Comparison of ENCODE assay signal across 8 cellular contexts in the genomic region with DNA sequence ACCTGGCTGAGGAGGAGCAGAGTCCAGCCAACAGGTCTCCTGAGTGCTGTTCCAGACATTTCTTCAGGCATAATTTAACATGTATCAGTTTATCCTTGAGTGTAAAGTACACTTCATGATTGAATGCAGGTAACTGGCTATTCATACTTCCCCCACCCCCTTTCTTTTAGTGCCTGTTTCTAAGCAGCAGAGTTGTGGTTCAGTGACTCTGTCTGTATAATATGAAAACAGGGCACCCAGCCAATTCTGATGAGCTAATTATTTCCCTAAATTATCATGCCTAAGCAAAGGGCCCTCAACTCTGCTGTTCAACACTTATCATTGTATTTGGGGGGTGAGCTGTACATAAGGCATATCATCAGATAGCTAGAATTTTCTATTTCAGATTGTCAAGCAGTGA. TPM values are rescaled to one million over a fixed set of nuclear protein-coding genes. Genes with fewer than 3 reads are reported as not detected.
A peak's percentile ranks its signal among the peaks of the same experiment; 100 is the strongest.
DNase-seq lines count a peak whose midpoint lies in the region; ATAC-seq and TF ChIP-seq lines count a peak whose summit lies in the region.

No MANE protein-coding gene starts in this region.

- in situ Hi-C loops in gastrocnemius medialis (cut with MboI; ENCODE audit: low sequenced_read_pairs in 4 of 4), result no loop called here

- H3K36me3 ChIP-seq in gastrocnemius medialis, result no peaks in the 10 kb centered on the region

- H3K4me1 ChIP-seq in gastrocnemius medialis, result peaks cover 0 to 7% of the 10 kb centered on the region in 2 donors

- no peak for TF ChIP-seq CTCF in gastrocnemius medialis (IDR thresholded peaks at IDR 0.05 in 4 of 5, conservative IDR thresholded peaks at IDR 0.05 in 1 of 5)

- H3K27ac ChIP-seq in gastrocnemius medialis, result no peak overlapping the region

- TF ChIP-seq POLR2A in erythroblast (IDR thresholded peaks at IDR 0.05; ENCODE audit: low read length) (no peak), gastrocnemius medialis (IDR thresholded peaks at IDR 0.05) (no peak)

- no peaks in the 10 kb centered on the region for H3K9me3 ChIP-seq in gastrocnemius medialis

- ATAC-seq in HG03103 (IDR thresholded peaks at IDR 0.05; ENCODE audit: low read depth, unreplicated experiment) (peak; percentile 47), HG02678 (IDR thresholded peaks at IDR 0.05; ENCODE audit: unreplicated experiment) (no peak), gastrocnemius medialis (no peak), GM21360 (IDR thresholded peaks at IDR 0.05; ENCODE audit: unreplicated experiment) (no peak), HG03442 (IDR thresholded peaks at IDR 0.05; ENCODE audit: unreplicated experiment) (no peak)

- no peak overlapping the region for H3K4me3 ChIP-seq in gastrocnemius medialis

- intact Hi-C loops in gastrocnemius medialis (cut with DNase I; ENCODE audit: low total_unique reads), result no loop called here

- no peaks in the 10 kb centered on the region for H3K27me3 ChIP-seq in gastrocnemius medialis

- peak; percentile 63 for DNase-seq in DMS153 (lab: John Stamatoyannopoulos, UW)
- peak; percentile 65 to 75 for DNase-seq in NCI-H524 (lab: John Stamatoyannopoulos, UW)
- DNase-seq in erythroblast (lab: John Stamatoyannopoulos, UW), result peak; percentile 37 to 48
- DNase-seq in gastrocnemius medialis, result no peak

RNA-seq across cellular contexts. Expression of gene ZSWIM6, which starts 51.9 kb away (rescaled TPM):
- 1 to 10 TPM; 1.9 to 4.0 (median 3.0) TPM for total RNA-seq in gastrocnemius medialis

Comparison
In these comparisons a context has a peak if more than half of its experiments do, and no peak if none do; other contexts are left out.
1. DNase-seq: peak in DMS153 (single experiment), NCI-H524 (2 of 2) and erythroblast (2 of 2); none in gastrocnemius medialis (0 of 2).